Comparison of ENCODE assay signal across 9 cellular contexts in the genomic region with DNA sequence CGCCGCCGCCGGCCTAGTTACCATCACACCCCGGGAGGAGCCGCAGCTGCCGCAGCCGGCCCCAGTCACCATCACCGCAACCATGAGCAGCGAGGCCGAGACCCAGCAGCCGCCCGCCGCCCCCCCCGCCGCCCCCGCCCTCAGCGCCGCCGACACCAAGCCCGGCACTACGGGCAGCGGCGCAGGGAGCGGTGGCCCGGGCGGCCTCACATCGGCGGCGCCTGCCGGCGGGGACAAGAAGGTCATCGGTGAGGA. TPM values are rescaled to one million over a fixed set of nuclear protein-coding genes. Genes with fewer than 3 reads are reported as not detected.
DNase-seq lines count a peak whose midpoint lies in the region; ATAC-seq and TF ChIP-seq lines count a peak whose summit lies in the region.
"Not testable (repeated sequence)": the region's sequence is repeated elsewhere in the genome, so short reads cannot be mapped to it uniquely, and the experiment has no call there.
"Had no signal": no experiment of that assay in that cellular context is flagged by ENCODE, and none has a peak within 500 bp of the region (broad histone marks: within the 10 kb centered on the region; RNA-seq: fewer than 3 reads in every experiment).

No MANE protein-coding gene starts in this region.

- not testable (repeated sequence) for TF ChIP-seq EP300 in sigmoid colon (IDR thresholded peaks at IDR 0.05)

- peaks cover 42% of the 10 kb centered on the region for H4K20me1 ChIP-seq in PC-3 (ENCODE audit: low read length)

- POLR2A ChIA-PET in AG04449 (lab: Yijun Ruan, JAX) (interaction anchor here (1.0 to 2.8 kb wide), 7 partner anchors 10 to 83 kb away, joined by 3 to 18 read pairs (median 5); partner anchors contain the start of gene PPIH), PC-3 (lab: Charles Lee; ENCODE audit: unreplicated experiment) (interaction anchor here (0.5 to 0.7 kb wide), 8 partner anchors 51 to 839 kb away, joined by 3 to 5 read pairs (median 4); partner anchors contain the start of gene CCDC30)

- peaks cover 69% of the 10 kb centered on the region for H3K79me2 ChIP-seq in PC-3 (ENCODE audit: low read length)

- H3K36me3 Mint-ChIP-seq in activated naive CD4-positive, alpha-beta T cell treated with anti-CD3 and anti-CD28 coated beads, Interleukin-2, amount 50 U/mL, for 72 hours = peaks cover 40 to 49% of the 10 kb centered on the region in 2 donors

- peak overlapping the region; percentile 67 for H3K4me3 ChIP-seq in AG04449 (ENCODE audit: low read depth, low read length)
- H3K4me3 ChIP-seq in PC-3 (ENCODE audit: low read length) = peak overlapping the region; percentile 79
- H3K4me3 ChIP-seq in esophagus (ENCODE audit: low read depth in 1 of 2, low read length in 2 of 2) = peak overlapping the region; percentile 79 to 86
- H3K4me3 ChIP-seq in right lobe of liver = peak overlapping the region; percentile 68 to 80 (median 72)
- peak overlapping the region; percentile 78 to 96 (median 93) for H3K4me3 ChIP-seq in sigmoid colon

- not testable (repeated sequence) for H3K27ac ChIP-seq in PC-3 (ENCODE audit: low read length)
- peak overlapping the region; percentile 88 to 96 for H3K27ac ChIP-seq in esophagus (ENCODE audit: low read depth in 2 of 2, low read length in 1 of 2)
- H3K27ac ChIP-seq in right lobe of liver = peak overlapping the region; percentile 59 to 90 (median 73)
- H3K27ac ChIP-seq in sigmoid colon = peak overlapping the region; percentile 92 to 99 (median 96)

- not testable (repeated sequence) for H3F3A ChIP-seq in PC-3 (ENCODE audit: low read length, unreplicated experiment)

- H2AFZ ChIP-seq in PC-3 (ENCODE audit: low read length) = not testable (repeated sequence)

- DNase-seq in AG04449 (ENCODE audit: low read depth, low spot score); PC-3; activated naive CD4-positive, alpha-beta T cell treated with anti-CD3 and anti-CD28 coated beads, Interleukin-2, amount 50 U/mL, for 72 hours (ENCODE audit: low spot score in 2 of 2); sigmoid colon: not testable (repeated sequence)
- peak in 1 of 3 donors; percentile 46 for DNase-seq in right lobe of liver

- 0 to 1% methylated on average over 12 to 33 of the region's 33 CpGs for WGBS in esophagus, 2 donors
- WGBS in right lobe of liver (ENCODE audit: insufficient coverage, low coverage, low lambda C conversion rate, missing lambda C conversion rate) = no CpG with 5 or more reads among the region's 33 CpGs
- WGBS in sigmoid colon, 2 donors = 2 to 3% methylated on average over 33 of the region's 33 CpGs

- not testable (repeated sequence) for H3K9me2 ChIP-seq in PC-3 (replicated peaks; ENCODE audit: low read length)

- not testable (repeated sequence) for H3K4me2 ChIP-seq in PC-3 (ENCODE audit: low read length)

- not testable (repeated sequence) for TF ChIP-seq CTCF in AG04449 (IDR thresholded peaks at IDR 0.05; ENCODE audit: insufficient read depth, low read length, missing control alignments); PC-3 (conservative IDR thresholded peaks at IDR 0.05; ENCODE audit: low read depth, low read length); right lobe of liver (IDR thresholded peaks at IDR 0.05); sigmoid colon (IDR thresholded peaks at IDR 0.05)

- H3K27ac Mint-ChIP-seq in activated naive CD4-positive, alpha-beta T cell treated with anti-CD3 and anti-CD28 coated beads, Interleukin-2, amount 50 U/mL, for 72 hours = peak overlapping the region; percentile 99

- TF ChIP-seq POLR2A in right lobe of liver (IDR thresholded peaks at IDR 0.05); sigmoid colon (IDR thresholded peaks at IDR 0.05): not testable (repeated sequence)

- H3K4me1 ChIP-seq in PC-3 (ENCODE audit: insufficient read depth, low read length) (peaks cover 39% of the 10 kb centered on the region), right lobe of liver (peaks cover 0 to 46% (median 17%) of the 10 kb centered on the region in 4 donors), sigmoid colon (peaks cover 0 to 59% (median 52%) of the 10 kb centered on the region in 4 donors)
- not testable (repeated sequence) for H3K4me1 ChIP-seq in esophagus (ENCODE audit: control insufficient read depth in 2 of 2, insufficient read depth in 2 of 2, low read length in 1 of 2)

- intact Hi-C loops in PC-3 (cut with micrococcal nuclease) = loop anchor here (2.0 to 5.0 kb wide), 2 partner anchors 24 to 340 kb away; partner anchors contain the start of gene PPIH
- intact Hi-C loops in right lobe of liver (cut with DNase I) = not testable (repeated sequence)
- intact Hi-C loops in sigmoid colon (cut with DNase I) = loop anchor here (2.0 to 5.0 kb wide), 4 partner anchors 24 to 348 kb away; partner anchors contain the start of genes C1orf50, CCDC30, FOXJ3 and P3H1

- BruUV-seq in PC-3 (replicated peaks; lab: Mats Ljungman, UMichigan) = not testable (repeated sequence)

- H3K9me3 Mint-ChIP-seq in activated naive CD4-positive, alpha-beta T cell treated with anti-CD3 and anti-CD28 coated beads, Interleukin-2, amount 50 U/mL, for 72 hours = not testable (repeated sequence)

- H3K27me3 ChIP-seq in PC-3 (ENCODE audit: low read length); esophagus (ENCODE audit: control insufficient read depth in 1 of 2, insufficient read depth in 2 of 2, low read length in 2 of 2); right lobe of liver; sigmoid colon: not testable (repeated sequence)

- H3K9me3 ChIP-seq in PC-3 (ENCODE audit: low read length); esophagus (ENCODE audit: control insufficient read depth in 2 of 2, insufficient read depth in 1 of 2, low read depth in 1 of 2, low read length in 1 of 2); right lobe of liver; sigmoid colon: not testable (repeated sequence)

- peaks cover 33% of the 10 kb centered on the region for H3K36me3 ChIP-seq in PC-3 (ENCODE audit: low read depth, low read length)
- not testable (repeated sequence) for H3K36me3 ChIP-seq in esophagus (ENCODE audit: control insufficient read depth in 2 of 2, insufficient read depth in 2 of 2, low read length in 1 of 2); right lobe of liver; sigmoid colon

- peak; percentile 0 for ATAC-seq in GM19395 (IDR thresholded peaks at IDR 0.05; ENCODE audit: unreplicated experiment)
- ATAC-seq in HG02885 (IDR thresholded peaks at IDR 0.05; ENCODE audit: poor library complexity, unreplicated experiment) = peak; percentile 16
- not testable (repeated sequence) for ATAC-seq in PC-3
- peak; percentile 16 to 23 for ATAC-seq in activated naive CD4-positive, alpha-beta T cell treated with anti-CD3 and anti-CD28 coated beads, Interleukin-2, amount 50 U/mL, for 72 hours
- peak; percentile 2 to 39 (median 18) for ATAC-seq in right lobe of liver

- peak overlapping the region; percentile 96; the same call in 1 of the 2 replicates for H3K9ac ChIP-seq in PC-3 (ENCODE audit: low read length)

- CTCF ChIA-PET in AG04449 (lab: Yijun Ruan, JAX) = interaction anchor here (0.9 to 2.3 kb wide), 4 partner anchors 10 to 54 kb away, joined by 3 to 6 read pairs (median 4); no protein-coding TSS in a partner anchor
- CTCF ChIA-PET in PC-3 (lab: Charles Lee) = not testable (repeated sequence)

RNA-seq across cellular contexts. Expression of gene YBX1, which starts 0.2 kb away (rescaled TPM):
- total RNA-seq in PC-3 (2014; rRNA removed) = 1,259 and 1,468 TPM in 2 replicates
- total RNA-seq in activated naive CD4-positive, alpha-beta T cell treated with anti-CD3 and anti-CD28 coated beads, Interleukin-2, amount 50 U/mL, for 72 hours = 1,000 to 10,000 TPM in 1 of 2 donors, 100 to 1,000 TPM in 1; 926 to 1,058 TPM
- 100 to 1,000 TPM; 381 to 428 TPM for polyA plus RNA-seq in esophagus
- total RNA-seq in right lobe of liver = 100 to 1,000 TPM; 144 to 325 (median 207) TPM
- 100 to 1,000 TPM; 685 to 773 (median 728) TPM for total RNA-seq in sigmoid colon
- polyA plus RNA-seq in sigmoid colon = 100 to 1,000 TPM; 695 to 897 (median 801) TPM

RNA-seq across cellular contexts. Expression of gene PPIH, which starts 24.2 kb away (rescaled TPM):
- total RNA-seq in PC-3 (2014; rRNA removed) (81.5 and 103 TPM in 2 replicates), right lobe of liver (10 to 100 TPM in 2 of 6 experiments, 1 to 10 TPM in 4; 8.1 to 14.9 (median 9.2) TPM), sigmoid colon (10 to 100 TPM; 19.7 to 32.9 (median 27.5) TPM)
- total RNA-seq in activated naive CD4-positive, alpha-beta T cell treated with anti-CD3 and anti-CD28 coated beads, Interleukin-2, amount 50 U/mL, for 72 hours = 100 to 1,000 TPM in 1 of 2 donors, 10 to 100 TPM in 1; 93.6 to 101 TPM
- polyA plus RNA-seq in esophagus (10 to 100 TPM; 44.9 to 48.9 TPM), sigmoid colon (10 to 100 TPM; 39.6 to 71.1 (median 45.5) TPM)

RNA-seq across cellular contexts. Expression of gene CLDN19, which starts 57.6 kb away (rescaled TPM):
- total RNA-seq in PC-3 (2014; rRNA removed) = 0.17 TPM in 1 of 2 replicates, not detected in the other
- total RNA-seq in activated naive CD4-positive, alpha-beta T cell treated with anti-CD3 and anti-CD28 coated beads, Interleukin-2, amount 50 U/mL, for 72 hours = not detected
- polyA plus RNA-seq in esophagus = under 1 TPM in 1 of 2 donors, not detected in 1; 0.04 TPM
- 1 to 10 TPM in 1 of 6 experiments, not detected in 5; 1.0 TPM for total RNA-seq in right lobe of liver
- not detected for total RNA-seq in sigmoid colon
- under 1 TPM in 1 of 3 donors, not detected in 2; 0.03 TPM for polyA plus RNA-seq in sigmoid colon
- total RNA-seq: M059J had no signal
